In genomic region chr20:6490849-6491248, GRCh38 we compare ENCODE assay signal across 1 cellular context.
TF ChIP-seq lines count a peak whose summit lies in the region.

No MANE protein-coding gene starts in this region.

TF ChIP-seq in HepG2, 621 proteins besides CTCF, POLR2A, EP300 and RAD21 (continued from another document and continues in another):
- TF ChIP-seq POGK (CRISPR knock-in tag; conservative IDR thresholded peaks at IDR 0.05) (0 out of 2 replicates have a peak, but pooled peaks have one; percentile 26), TFE3 (CRISPR knock-in tag; IDR thresholded peaks at IDR 0.05) (peak; percentile 88), ZBTB21 (CRISPR knock-in tag; IDR thresholded peaks at IDR 0.05) (peak; percentile 77), ZBTB20 (CRISPR knock-in tag; IDR thresholded peaks at IDR 0.05; ENCODE audit: borderline replicate concordance, low read depth) (peak; percentile 48; the same call in 1 of the 2 replicates), FOXA3 (CRISPR knock-in tag; IDR thresholded peaks at IDR 0.05) (peak; percentile 54), ZNF205 (CRISPR knock-in tag; IDR thresholded peaks at IDR 0.05) (0 out of 2 replicates have a peak, but pooled peaks have one; percentile 69), FOXO1 (CRISPR knock-in tag; IDR thresholded peaks at IDR 0.05) (peak; percentile 43; the same call in 1 of the 2 replicates), GABPA (IDR thresholded peaks at IDR 0.05; ENCODE audit: low read depth, low read length) (no peak), GABPA (CRISPR knock-in tag; IDR thresholded peaks at IDR 0.05; ENCODE audit: low read depth) (peak; percentile 42; the same call in 1 of the 2 replicates), SCMH1 (CRISPR knock-in tag; IDR thresholded peaks at IDR 0.05; ENCODE audit: borderline replicate concordance) (no peak), PRMT3 (CRISPR knock-in tag; IDR thresholded peaks at IDR 0.05; ENCODE audit: borderline replicate concordance, low read depth) (no peak), ZNF281 (CRISPR knock-in tag; IDR thresholded peaks at IDR 0.05; ENCODE audit: borderline replicate concordance) (peak; percentile 73; the same call in 1 of the 2 replicates), MED13 (CRISPR knock-in tag; IDR thresholded peaks at IDR 0.05) (no peak), KDM5B (CRISPR knock-in tag; IDR thresholded peaks at IDR 0.05; ENCODE audit: borderline replicate concordance) (no peak), ZNF441 (CRISPR knock-in tag; IDR thresholded peaks at IDR 0.05; ENCODE audit: borderline replicate concordance) (peak; percentile 76; the same call in 1 of the 2 replicates), POGZ (CRISPR knock-in tag; IDR thresholded peaks at IDR 0.05) (peak; percentile 59; the same call in 1 of the 2 replicates), DNMT3B (CRISPR knock-in tag; conservative IDR thresholded peaks at IDR 0.05) (no peak; the same call in 1 of the 2 replicates), KLF6 (CRISPR knock-in tag; IDR thresholded peaks at IDR 0.05) (no peak), MED1 (CRISPR knock-in tag; IDR thresholded peaks at IDR 0.05) (peak; percentile 53; the same call in 1 of the 2 replicates), SMYD3 (CRISPR knock-in tag; IDR thresholded peaks at IDR 0.05) (peak; percentile 45; the same call in 1 of the 2 replicates), ZNF264 (CRISPR knock-in tag; IDR thresholded peaks at IDR 0.05) (peak; percentile 71; the same call in 1 of the 2 replicates), ZNF317 (CRISPR knock-in tag; IDR thresholded peaks at IDR 0.05) (peak; percentile 95), ZSCAN30 (CRISPR knock-in tag; IDR thresholded peaks at IDR 0.05) (no peak), HHEX (CRISPR knock-in tag; IDR thresholded peaks at IDR 0.05) (peak; percentile 70), ZBTB44 (CRISPR knock-in tag; IDR thresholded peaks at IDR 0.05) (peak; percentile 88; the same call in 1 of the 2 replicates), ELF3 (CRISPR knock-in tag; IDR thresholded peaks at IDR 0.05) (peak; percentile 57), ZNF652 (CRISPR knock-in tag; IDR thresholded peaks at IDR 0.05; ENCODE audit: borderline replicate concordance, low read depth) (peak; percentile 29; the same call in 1 of the 2 replicates), ZNF513 (CRISPR knock-in tag; conservative IDR thresholded peaks at IDR 0.05) (no peak)
- TF ChIP-seq, protein P1, sequence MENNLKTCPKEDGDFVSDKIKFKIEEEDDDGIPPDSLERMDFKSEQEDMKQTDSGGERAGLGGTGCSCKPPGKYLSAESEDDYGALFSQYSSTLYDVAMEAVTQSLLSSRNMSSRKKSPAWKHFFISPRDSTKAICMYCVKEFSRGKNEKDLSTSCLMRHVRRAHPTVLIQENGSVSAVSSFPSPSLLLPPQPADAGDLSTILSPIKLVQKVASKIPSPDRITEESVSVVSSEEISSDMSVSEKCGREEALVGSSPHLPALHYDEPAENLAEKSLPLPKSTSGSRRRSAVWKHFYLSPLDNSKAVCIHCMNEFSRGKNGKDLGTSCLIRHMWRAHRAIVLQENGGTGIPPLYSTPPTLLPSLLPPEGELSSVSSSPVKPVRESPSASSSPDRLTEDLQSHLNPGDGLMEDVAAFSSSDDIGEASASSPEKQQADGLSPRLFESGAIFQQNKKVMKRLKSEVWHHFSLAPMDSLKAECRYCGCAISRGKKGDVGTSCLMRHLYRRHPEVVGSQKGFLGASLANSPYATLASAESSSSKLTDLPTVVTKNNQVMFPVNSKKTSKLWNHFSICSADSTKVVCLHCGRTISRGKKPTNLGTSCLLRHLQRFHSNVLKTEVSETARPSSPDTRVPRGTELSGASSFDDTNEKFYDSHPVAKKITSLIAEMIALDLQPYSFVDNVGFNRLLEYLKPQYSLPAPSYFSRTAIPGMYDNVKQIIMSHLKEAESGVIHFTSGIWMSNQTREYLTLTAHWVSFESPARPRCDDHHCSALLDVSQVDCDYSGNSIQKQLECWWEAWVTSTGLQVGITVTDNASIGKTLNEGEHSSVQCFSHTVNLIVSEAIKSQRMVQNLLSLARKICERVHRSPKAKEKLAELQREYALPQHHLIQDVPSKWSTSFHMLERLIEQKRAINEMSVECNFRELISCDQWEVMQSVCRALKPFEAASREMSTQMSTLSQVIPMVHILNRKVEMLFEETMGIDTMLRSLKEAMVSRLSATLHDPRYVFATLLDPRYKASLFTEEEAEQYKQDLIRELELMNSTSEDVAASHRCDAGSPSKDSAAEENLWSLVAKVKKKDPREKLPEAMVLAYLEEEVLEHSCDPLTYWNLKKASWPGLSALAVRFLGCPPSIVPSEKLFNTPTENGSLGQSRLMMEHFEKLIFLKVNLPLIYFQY (CRISPR knock-in tag; IDR thresholded peaks at IDR 0.05; ENCODE audit: borderline replicate concordance), result peak; percentile 45; the same call in 1 of the 2 replicates
- TF ChIP-seq, protein P2, sequence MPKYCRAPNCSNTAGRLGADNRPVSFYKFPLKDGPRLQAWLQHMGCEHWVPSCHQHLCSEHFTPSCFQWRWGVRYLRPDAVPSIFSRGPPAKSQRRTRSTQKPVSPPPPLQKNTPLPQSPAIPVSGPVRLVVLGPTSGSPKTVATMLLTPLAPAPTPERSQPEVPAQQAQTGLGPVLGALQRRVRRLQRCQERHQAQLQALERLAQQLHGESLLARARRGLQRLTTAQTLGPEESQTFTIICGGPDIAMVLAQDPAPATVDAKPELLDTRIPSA (CRISPR knock-in tag; IDR thresholded peaks at IDR 0.05; ENCODE audit: borderline replicate concordance), result no peak
- TF ChIP-seq, protein P3, sequence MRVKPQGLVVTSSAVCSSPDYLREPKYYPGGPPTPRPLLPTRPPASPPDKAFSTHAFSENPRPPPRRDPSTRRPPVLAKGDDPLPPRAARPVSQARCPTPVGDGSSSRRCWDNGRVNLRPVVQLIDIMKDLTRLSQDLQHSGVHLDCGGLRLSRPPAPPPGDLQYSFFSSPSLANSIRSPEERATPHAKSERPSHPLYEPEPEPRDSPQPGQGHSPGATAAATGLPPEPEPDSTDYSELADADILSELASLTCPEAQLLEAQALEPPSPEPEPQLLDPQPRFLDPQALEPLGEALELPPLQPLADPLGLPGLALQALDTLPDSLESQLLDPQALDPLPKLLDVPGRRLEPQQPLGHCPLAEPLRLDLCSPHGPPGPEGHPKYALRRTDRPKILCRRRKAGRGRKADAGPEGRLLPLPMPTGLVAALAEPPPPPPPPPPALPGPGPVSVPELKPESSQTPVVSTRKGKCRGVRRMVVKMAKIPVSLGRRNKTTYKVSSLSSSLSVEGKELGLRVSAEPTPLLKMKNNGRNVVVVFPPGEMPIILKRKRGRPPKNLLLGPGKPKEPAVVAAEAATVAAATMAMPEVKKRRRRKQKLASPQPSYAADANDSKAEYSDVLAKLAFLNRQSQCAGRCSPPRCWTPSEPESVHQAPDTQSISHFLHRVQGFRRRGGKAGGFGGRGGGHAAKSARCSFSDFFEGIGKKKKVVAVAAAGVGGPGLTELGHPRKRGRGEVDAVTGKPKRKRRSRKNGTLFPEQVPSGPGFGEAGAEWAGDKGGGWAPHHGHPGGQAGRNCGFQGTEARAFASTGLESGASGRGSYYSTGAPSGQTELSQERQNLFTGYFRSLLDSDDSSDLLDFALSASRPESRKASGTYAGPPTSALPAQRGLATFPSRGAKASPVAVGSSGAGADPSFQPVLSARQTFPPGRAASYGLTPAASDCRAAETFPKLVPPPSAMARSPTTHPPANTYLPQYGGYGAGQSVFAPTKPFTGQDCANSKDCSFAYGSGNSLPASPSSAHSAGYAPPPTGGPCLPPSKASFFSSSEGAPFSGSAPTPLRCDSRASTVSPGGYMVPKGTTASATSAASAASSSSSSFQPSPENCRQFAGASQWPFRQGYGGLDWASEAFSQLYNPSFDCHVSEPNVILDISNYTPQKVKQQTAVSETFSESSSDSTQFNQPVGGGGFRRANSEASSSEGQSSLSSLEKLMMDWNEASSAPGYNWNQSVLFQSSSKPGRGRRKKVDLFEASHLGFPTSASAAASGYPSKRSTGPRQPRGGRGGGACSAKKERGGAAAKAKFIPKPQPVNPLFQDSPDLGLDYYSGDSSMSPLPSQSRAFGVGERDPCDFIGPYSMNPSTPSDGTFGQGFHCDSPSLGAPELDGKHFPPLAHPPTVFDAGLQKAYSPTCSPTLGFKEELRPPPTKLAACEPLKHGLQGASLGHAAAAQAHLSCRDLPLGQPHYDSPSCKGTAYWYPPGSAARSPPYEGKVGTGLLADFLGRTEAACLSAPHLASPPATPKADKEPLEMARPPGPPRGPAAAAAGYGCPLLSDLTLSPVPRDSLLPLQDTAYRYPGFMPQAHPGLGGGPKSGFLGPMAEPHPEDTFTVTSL (CRISPR knock-in tag; IDR thresholded peaks at IDR 0.05; ENCODE audit: borderline replicate concordance), result peak; percentile 61; the same call in 1 of the 2 replicates
